In the genomic region with DNA sequence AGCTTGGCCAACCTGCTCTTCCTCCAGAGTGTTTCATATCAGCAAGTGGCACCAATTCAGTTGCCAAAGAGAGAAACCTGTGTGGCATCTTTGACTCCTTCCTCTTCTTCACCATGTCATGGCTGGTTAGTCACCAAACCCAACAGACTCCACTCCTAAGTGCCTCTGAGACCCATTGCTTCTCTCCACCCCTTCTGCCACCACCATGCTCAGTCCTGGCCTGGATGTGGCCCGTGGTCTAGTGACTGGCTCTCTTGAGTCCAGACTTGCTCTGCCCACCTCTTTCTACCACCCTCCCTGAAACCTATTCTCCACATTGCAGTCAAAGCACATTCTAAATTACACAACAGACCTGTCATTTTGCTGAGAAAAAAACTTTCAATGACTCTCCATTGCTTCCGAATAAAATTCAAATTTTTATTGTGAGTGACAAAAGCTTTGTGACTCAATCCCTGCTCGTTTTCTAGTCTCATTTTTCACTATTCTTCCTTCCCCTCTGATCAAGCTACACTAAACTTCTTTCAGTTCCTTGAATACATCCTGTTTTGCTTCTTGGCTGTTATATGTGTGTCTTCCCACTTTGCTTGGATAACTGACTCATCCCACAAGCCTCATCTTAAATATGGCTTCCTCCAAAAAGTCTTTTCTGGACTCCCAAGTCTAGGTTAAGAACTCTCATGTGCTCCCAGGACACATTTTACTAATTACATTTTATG, we compare ENCODE assay signal across 18 cellular contexts.
DNase-seq lines count a peak whose midpoint lies in the region; ATAC-seq and TF ChIP-seq lines count a peak whose summit lies in the region.
"Had no signal": no experiment of that assay in that cellular context is flagged by ENCODE, and none has a peak within 500 bp of the region (broad histone marks: within the 10 kb centered on the region; RNA-seq: fewer than 3 reads in every experiment).

No MANE protein-coding gene starts in this region.

- no peak for TF ChIP-seq CTCF in astrocyte of the spinal cord (IDR thresholded peaks at IDR 0.05; ENCODE audit: low read depth, low read length)

- in situ Hi-C loops in astrocyte of the spinal cord (cut with HindIII; ENCODE audit: low sequenced_read_pairs), result no loop called here

- ATAC-seq in GM21423 (IDR thresholded peaks at IDR 0.05; ENCODE audit: unreplicated experiment) (peak; percentile 44), GM18861 (IDR thresholded peaks at IDR 0.05; ENCODE audit: unreplicated experiment) (no peak)

- no peak overlapping the region for H3K4me3 ChIP-seq in astrocyte of the spinal cord (ENCODE audit: low read depth, low read length)
- H3K4me3 ChIP-seq: SJSA1, thoracic aorta had no signal

- peak; percentile 12 to 66 for DNase-seq in NOMO-1 (lab: John Stamatoyannopoulos, UW; ENCODE audit: unreplicated experiment in 2 of 2)
- no peak for DNase-seq in NOMO-1 treated with dmso at 0.1 percent for 144 hours (lab: John Stamatoyannopoulos, UW; ENCODE audit: unreplicated experiment)
- DNase-seq in astrocyte of the spinal cord (ENCODE audit: low read depth, low spot score), result peak; percentile 40
- peak; percentile 10 for DNase-seq in pons (ENCODE audit: low spot score)
- no peak for DNase-seq in cerebellar nuclear complex (lab: John Stamatoyannopoulos, UW)
- no peak for DNase-seq in NCI-H2081 (lab: John Stamatoyannopoulos, UW)
- DNase-seq: activated effector memory CD4-positive, alpha-beta T cell treated with anti-CD3 and anti-CD28 coated beads, Interleukin-2, amount 50 U/mL, for 16 hours; H9; head of caudate nucleus; left cardiac atrium; NCI-H2081 treated with DMSO at 0.1 percent for 48 hours; NCI-H82; retina; WERI-Rb-1 had no signal

Comparison
In these comparisons a context has a peak if more than half of its experiments do, and no peak if none do; other contexts are left out.
1. DNase-seq: peak in NOMO-1 (2 of 2), astrocyte of the spinal cord (single experiment) and pons (single experiment); none in NOMO-1 treated with dmso at 0.1 percent for 144 hours (single experiment), cerebellar nuclear complex (0 of 2) and NCI-H2081 (0 of 2).